ENCODE assay signal across 18 cellular contexts in genomic region chr3:158528306-158528705, GRCh38.
"Had no signal": no experiment of that assay in that cellular context is flagged by ENCODE, and none has a peak within 500 bp of the region (broad histone marks: within the 10 kb centered on the region; RNA-seq: fewer than 3 reads in every experiment).

No MANE protein-coding gene starts in this region.

- H3K27ac ChIP-seq: esophagus squamous epithelium, gastroesophageal sphincter, pancreas, right lobe of liver had no signal

- H3K27me3 Mint-ChIP-seq: dendritic cell treated with granulocyte-macrophage colony-stimulating factor and Interleukin-4, amounts not matched to agents 40 ng/mL and 50 ng/mL, for 4 days; natural killer cell treated with Interleukin-12 subunit alpha and Interleukin-12 subunit beta and Interleukin-15 and Interleukin-18, amount 100 ng/mL, for 72 hours; progenitor cell of endocrine pancreas; stimulated activated naive B cell treated with anti-CD40 and anti-IgM and Interleukin-4, amounts not matched to agents 10 μg/mL and 1 μg/mL and 100 μg/mL, for 72 hours had no signal

- H3K9me3 Mint-ChIP-seq: dendritic cell treated with granulocyte-macrophage colony-stimulating factor and Interleukin-4, amounts not matched to agents 40 ng/mL and 50 ng/mL, for 4 days; immature natural killer cell; natural killer cell treated with Interleukin-12 subunit alpha and Interleukin-12 subunit beta and Interleukin-15 and Interleukin-18, amount 100 ng/mL, for 72 hours; stimulated activated naive B cell treated with anti-CD40 and anti-IgM and Interleukin-4, amounts not matched to agents 10 μg/mL and 1 μg/mL and 100 μg/mL, for 72 hours had no signal

- H3K9me3 ChIP-seq: esophagus squamous epithelium, gastroesophageal sphincter, pancreas, right lobe of liver had no signal

- H3K4me1 Mint-ChIP-seq: immature natural killer cell; stimulated activated naive B cell treated with anti-CD40 and anti-IgM and Interleukin-4, amounts not matched to agents 10 μg/mL and 1 μg/mL and 100 μg/mL, for 72 hours had no signal

- H3K27ac Mint-ChIP-seq: dendritic cell treated with granulocyte-macrophage colony-stimulating factor and Interleukin-4, amounts not matched to agents 40 ng/mL and 50 ng/mL, for 4 days; immature natural killer cell; natural killer cell treated with Interleukin-12 subunit alpha and Interleukin-12 subunit beta and Interleukin-15 and Interleukin-18, amount 100 ng/mL, for 72 hours; progenitor cell of endocrine pancreas; stimulated activated naive B cell treated with anti-CD40 and anti-IgM and Interleukin-4, amounts not matched to agents 10 μg/mL and 1 μg/mL and 100 μg/mL, for 72 hours had no signal

- H3K27me3 ChIP-seq: esophagus squamous epithelium, gastroesophageal sphincter, pancreas, right lobe of liver had no signal

- H3K4me1 ChIP-seq: esophagus squamous epithelium, gastroesophageal sphincter, pancreas, right lobe of liver had no signal

- H3K4me3 Mint-ChIP-seq: dendritic cell treated with granulocyte-macrophage colony-stimulating factor and Interleukin-4, amounts not matched to agents 40 ng/mL and 50 ng/mL, for 4 days; immature natural killer cell; natural killer cell treated with Interleukin-12 subunit alpha and Interleukin-12 subunit beta and Interleukin-15 and Interleukin-18, amount 100 ng/mL, for 72 hours; stimulated activated naive B cell treated with anti-CD40 and anti-IgM and Interleukin-4, amounts not matched to agents 10 μg/mL and 1 μg/mL and 100 μg/mL, for 72 hours had no signal

- H3K36me3 Mint-ChIP-seq: immature natural killer cell; natural killer cell treated with Interleukin-12 subunit alpha and Interleukin-12 subunit beta and Interleukin-15 and Interleukin-18, amount 100 ng/mL, for 72 hours had no signal

- ATAC-seq: gastroesophageal sphincter; left ventricle myocardium superior; natural killer cell treated with Interleukin-12 subunit alpha and Interleukin-12 subunit beta and Interleukin-15 and Interleukin-18, amount 100 ng/mL, for 72 hours; pancreas; right lobe of liver; stimulated activated naive B cell treated with anti-CD40 and anti-IgM and Interleukin-4, amounts not matched to agents 10 μg/mL and 1 μg/mL and 100 μg/mL, for 72 hours had no signal

- DNase-seq: esophagus squamous epithelium; foreskin fibroblast; glutamatergic neuron; immature natural killer cell; left ventricle myocardium superior; mesenchymal stem cell; midbrain; occipital lobe; pancreas; right lobe of liver; stimulated activated CD4-positive, alpha-beta T cell treated with anti-CD3 and anti-CD28 coated beads, Interleukin-2, amount 100 ng/mL, for 24 hours; stimulated activated CD4-positive, alpha-beta T cell treated with anti-CD3 and anti-CD28 coated beads, Interleukin-4, amount 100 ng/mL, for 4 hours; stimulated activated naive B cell treated with anti-CD40 and anti-IgM and Interleukin-4, amounts not matched to agents 10 μg/mL and 1 μg/mL and 100 μg/mL, for 72 hours; trophoblast cell had no signal
